1 cellular context compared by ENCODE assay signal in the genomic region with DNA sequence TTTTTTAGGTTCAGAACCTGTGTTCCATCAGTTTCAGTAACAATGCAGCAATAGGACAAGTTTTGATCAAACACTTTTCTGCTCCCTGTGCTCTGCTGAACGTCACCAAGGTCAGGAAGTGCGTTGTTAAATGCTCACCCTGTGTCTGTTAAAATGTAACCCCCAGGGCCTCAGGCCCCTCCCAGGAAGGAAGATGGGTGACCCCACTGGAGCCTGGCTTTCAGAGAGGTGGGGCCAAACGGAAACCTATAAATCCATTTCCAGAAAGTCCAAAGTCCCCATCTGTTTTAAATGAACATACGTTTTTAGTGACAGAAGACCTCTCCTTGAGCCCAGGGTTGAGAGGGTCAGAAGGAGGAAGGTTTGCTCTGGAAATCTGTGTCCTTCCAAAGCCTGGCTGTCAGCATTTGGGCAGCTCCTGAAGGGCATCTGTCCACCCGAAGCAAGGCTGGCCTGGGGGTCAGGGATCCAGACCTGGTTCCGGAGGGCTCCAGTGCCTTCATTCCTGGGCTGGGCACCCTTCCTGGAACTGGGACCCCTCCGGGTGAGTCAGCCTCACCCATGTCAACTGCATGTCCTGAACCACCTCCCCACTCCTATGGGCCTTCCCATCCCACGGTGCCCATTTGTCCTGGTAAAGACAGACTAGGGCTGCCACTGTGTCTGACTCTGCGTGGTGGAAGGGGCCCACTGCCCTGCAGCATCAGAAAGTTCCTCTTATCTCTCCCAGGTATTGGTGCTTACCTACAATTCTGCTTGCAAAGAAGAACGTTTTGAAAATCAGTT.
TF ChIP-seq lines count a peak whose summit lies in the region.

No MANE protein-coding gene starts in this region.

TF ChIP-seq in HepG2, 621 proteins besides CTCF, POLR2A, EP300 and RAD21 (continued from another document and continues in another):
- TF ChIP-seq, protein P1, sequence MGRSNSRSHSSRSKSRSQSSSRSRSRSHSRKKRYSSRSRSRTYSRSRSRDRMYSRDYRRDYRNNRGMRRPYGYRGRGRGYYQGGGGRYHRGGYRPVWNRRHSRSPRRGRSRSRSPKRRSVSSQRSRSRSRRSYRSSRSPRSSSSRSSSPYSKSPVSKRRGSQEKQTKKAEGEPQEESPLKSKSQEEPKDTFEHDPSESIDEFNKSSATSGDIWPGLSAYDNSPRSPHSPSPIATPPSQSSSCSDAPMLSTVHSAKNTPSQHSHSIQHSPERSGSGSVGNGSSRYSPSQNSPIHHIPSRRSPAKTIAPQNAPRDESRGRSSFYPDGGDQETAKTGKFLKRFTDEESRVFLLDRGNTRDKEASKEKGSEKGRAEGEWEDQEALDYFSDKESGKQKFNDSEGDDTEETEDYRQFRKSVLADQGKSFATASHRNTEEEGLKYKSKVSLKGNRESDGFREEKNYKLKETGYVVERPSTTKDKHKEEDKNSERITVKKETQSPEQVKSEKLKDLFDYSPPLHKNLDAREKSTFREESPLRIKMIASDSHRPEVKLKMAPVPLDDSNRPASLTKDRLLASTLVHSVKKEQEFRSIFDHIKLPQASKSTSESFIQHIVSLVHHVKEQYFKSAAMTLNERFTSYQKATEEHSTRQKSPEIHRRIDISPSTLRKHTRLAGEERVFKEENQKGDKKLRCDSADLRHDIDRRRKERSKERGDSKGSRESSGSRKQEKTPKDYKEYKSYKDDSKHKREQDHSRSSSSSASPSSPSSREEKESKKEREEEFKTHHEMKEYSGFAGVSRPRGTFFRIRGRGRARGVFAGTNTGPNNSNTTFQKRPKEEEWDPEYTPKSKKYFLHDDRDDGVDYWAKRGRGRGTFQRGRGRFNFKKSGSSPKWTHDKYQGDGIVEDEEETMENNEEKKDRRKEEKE (IDR thresholded peaks at IDR 0.05) = no peak
- TF ChIP-seq TEAD3 (CRISPR knock-in tag; optimal IDR thresholded peaks at IDR 0.05; ENCODE audit: borderline replicate concordance) (peak; percentile 22), CSRNP2 (CRISPR knock-in tag; conservative IDR thresholded peaks at IDR 0.05; ENCODE audit: low read depth) (no peak), REL (CRISPR knock-in tag; conservative IDR thresholded peaks at IDR 0.05) (no peak), SMAD1 (CRISPR knock-in tag; IDR thresholded peaks at IDR 0.05; ENCODE audit: borderline replicate concordance, low read depth) (peak; percentile 92; the same call in 1 of the 2 replicates), SRSF1 (optimal IDR thresholded peaks at IDR 0.05; ENCODE audit: low read depth, low read length) (no peak), ZNF790 (CRISPR knock-in tag; IDR thresholded peaks at IDR 0.05; ENCODE audit: borderline replicate concordance) (no peak), ZNF552 (CRISPR knock-in tag; IDR thresholded peaks at IDR 0.05; ENCODE audit: borderline replicate concordance) (no peak), THAP9 (CRISPR knock-in tag; IDR thresholded peaks at IDR 0.05; ENCODE audit: borderline replicate concordance) (peak; percentile 50; the same call in 1 of the 2 replicates), JDP2 (CRISPR knock-in tag; IDR thresholded peaks at IDR 0.05; ENCODE audit: borderline replicate concordance) (no peak), ZSCAN5A (CRISPR knock-in tag; IDR thresholded peaks at IDR 0.05; ENCODE audit: borderline replicate concordance) (no peak), ZNF317 (CRISPR knock-in tag; IDR thresholded peaks at IDR 0.05) (0 out of 2 replicates have a peak, but pooled peaks have one; percentile 45), NCOA2 (CRISPR knock-in tag; IDR thresholded peaks at IDR 0.05) (peak; percentile 55), LCORL (IDR thresholded peaks at IDR 0.05) (no peak), LCORL (CRISPR knock-in tag; IDR thresholded peaks at IDR 0.05) (peak; percentile 75), ZMYM3 (CRISPR knock-in tag; IDR thresholded peaks at IDR 0.05) (no peak; the same call in 1 of the 2 replicates), AKAP8 (CRISPR knock-in tag; IDR thresholded peaks at IDR 0.05) (no peak), ZNF816 (CRISPR knock-in tag; IDR thresholded peaks at IDR 0.05; ENCODE audit: borderline replicate concordance) (peak; percentile 51; the same call in 1 of the 2 replicates), NR3C1 (CRISPR knock-in tag; IDR thresholded peaks at IDR 0.05) (no peak), XRCC5 (optimal IDR thresholded peaks at IDR 0.05; ENCODE audit: low read length) (no peak), SOX5 (CRISPR knock-in tag; IDR thresholded peaks at IDR 0.05; ENCODE audit: borderline replicate concordance) (peak; percentile 60; the same call in 1 of the 2 replicates), NR2F2 (IDR thresholded peaks at IDR 0.05; ENCODE audit: borderline replicate concordance, low read depth) (peak; percentile 63; the same call in 1 of the 2 replicates), GATAD2A (CRISPR knock-in tag; IDR thresholded peaks at IDR 0.05) (peak; percentile 63), ESRRA (CRISPR knock-in tag; IDR thresholded peaks at IDR 0.05; ENCODE audit: low read depth) (peak; percentile 73), ZBTB2 (CRISPR knock-in tag; IDR thresholded peaks at IDR 0.05; ENCODE audit: low read depth) (no peak), NFKBIZ (CRISPR knock-in tag; IDR thresholded peaks at IDR 0.05) (0 out of 2 replicates have a peak, but pooled peaks have one; percentile 32), MEIS1 (CRISPR knock-in tag; IDR thresholded peaks at IDR 0.05; ENCODE audit: borderline replicate concordance) (peak; percentile 90), ZNF124 (CRISPR knock-in tag; IDR thresholded peaks at IDR 0.05) (no peak), ZNF780A (CRISPR knock-in tag; IDR thresholded peaks at IDR 0.05) (no peak), KLF15 (CRISPR knock-in tag; IDR thresholded peaks at IDR 0.05; ENCODE audit: borderline replicate concordance) (no peak), FOXA3 (CRISPR knock-in tag; IDR thresholded peaks at IDR 0.05) (no peak; the same call in 1 of the 2 replicates), NFYB (CRISPR knock-in tag; IDR thresholded peaks at IDR 0.05) (0 out of 2 replicates have a peak, but pooled peaks have one; percentile 18), JUNB (CRISPR knock-in tag; IDR thresholded peaks at IDR 0.05; ENCODE audit: borderline replicate concordance) (no peak), ZNF431 (CRISPR knock-in tag; IDR thresholded peaks at IDR 0.05; ENCODE audit: borderline replicate concordance, low read depth) (no peak; the same call in 1 of the 2 replicates), ZNF121 (CRISPR knock-in tag; IDR thresholded peaks at IDR 0.05) (no peak), CEBPG (CRISPR knock-in tag; IDR thresholded peaks at IDR 0.05) (0 out of 2 replicates have a peak, but pooled peaks have one; percentile 3), ZNF749 (CRISPR knock-in tag; IDR thresholded peaks at IDR 0.05; ENCODE audit: borderline replicate concordance) (no peak), KLF9 (CRISPR knock-in tag; IDR thresholded peaks at IDR 0.05; ENCODE audit: low read depth) (no peak), CBX1 (IDR thresholded peaks at IDR 0.05; ENCODE audit: low read depth) (no peak), IRF2 (CRISPR knock-in tag; IDR thresholded peaks at IDR 0.05) (no peak; the same call in 1 of the 2 replicates), MTF2 (CRISPR knock-in tag; IDR thresholded peaks at IDR 0.05; ENCODE audit: borderline replicate concordance) (peak; percentile 38; the same call in 1 of the 2 replicates), ZNF484 (CRISPR knock-in tag; IDR thresholded peaks at IDR 0.05; ENCODE audit: borderline replicate concordance, low read depth) (no peak), ZNF512 (CRISPR knock-in tag; IDR thresholded peaks at IDR 0.05) (no peak), THAP11 (CRISPR knock-in tag; IDR thresholded peaks at IDR 0.05) (0 out of 2 replicates have a peak, but pooled peaks have one; percentile 11), POGZ (CRISPR knock-in tag; IDR thresholded peaks at IDR 0.05) (peak; percentile 83), MED8 (CRISPR knock-in tag; IDR thresholded peaks at IDR 0.05; ENCODE audit: insufficient replicate concordance) (no peak), SAP130 (CRISPR knock-in tag; IDR thresholded peaks at IDR 0.05; ENCODE audit: low read depth) (peak; percentile 68), NFE2L2 (IDR thresholded peaks at IDR 0.05; ENCODE audit: low read length) (no peak)
- TF ChIP-seq, protein P2, sequence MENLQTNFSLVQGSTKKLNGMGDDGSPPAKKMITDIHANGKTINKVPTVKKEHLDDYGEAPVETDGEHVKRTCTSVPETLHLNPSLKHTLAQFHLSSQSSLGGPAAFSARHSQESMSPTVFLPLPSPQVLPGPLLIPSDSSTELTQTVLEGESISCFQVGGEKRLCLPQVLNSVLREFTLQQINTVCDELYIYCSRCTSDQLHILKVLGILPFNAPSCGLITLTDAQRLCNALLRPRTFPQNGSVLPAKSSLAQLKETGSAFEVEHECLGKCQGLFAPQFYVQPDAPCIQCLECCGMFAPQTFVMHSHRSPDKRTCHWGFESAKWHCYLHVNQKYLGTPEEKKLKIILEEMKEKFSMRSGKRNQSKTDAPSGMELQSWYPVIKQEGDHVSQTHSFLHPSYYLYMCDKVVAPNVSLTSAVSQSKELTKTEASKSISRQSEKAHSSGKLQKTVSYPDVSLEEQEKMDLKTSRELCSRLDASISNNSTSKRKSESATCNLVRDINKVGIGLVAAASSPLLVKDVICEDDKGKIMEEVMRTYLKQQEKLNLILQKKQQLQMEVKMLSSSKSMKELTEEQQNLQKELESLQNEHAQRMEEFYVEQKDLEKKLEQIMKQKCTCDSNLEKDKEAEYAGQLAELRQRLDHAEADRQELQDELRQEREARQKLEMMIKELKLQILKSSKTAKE (CRISPR knock-in tag; IDR thresholded peaks at IDR 0.05; ENCODE audit: borderline replicate concordance) = no peak
- TF ChIP-seq, protein P3, sequence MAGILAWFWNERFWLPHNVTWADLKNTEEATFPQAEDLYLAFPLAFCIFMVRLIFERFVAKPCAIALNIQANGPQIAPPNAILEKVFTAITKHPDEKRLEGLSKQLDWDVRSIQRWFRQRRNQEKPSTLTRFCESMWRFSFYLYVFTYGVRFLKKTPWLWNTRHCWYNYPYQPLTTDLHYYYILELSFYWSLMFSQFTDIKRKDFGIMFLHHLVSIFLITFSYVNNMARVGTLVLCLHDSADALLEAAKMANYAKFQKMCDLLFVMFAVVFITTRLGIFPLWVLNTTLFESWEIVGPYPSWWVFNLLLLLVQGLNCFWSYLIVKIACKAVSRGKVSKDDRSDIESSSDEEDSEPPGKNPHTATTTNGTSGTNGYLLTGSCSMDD (CRISPR knock-in tag; IDR thresholded peaks at IDR 0.05) = no peak
